Comparison of ENCODE assay signal across 8 cellular contexts in genomic region chr17:80415626-80416042, GRCh38. TPM values are rescaled to one million over a fixed set of nuclear protein-coding genes. Genes with fewer than 3 reads are reported as not detected.
DNase-seq lines count a peak whose midpoint lies in the region; ATAC-seq and TF ChIP-seq lines count a peak whose summit lies in the region.

No MANE protein-coding gene starts in this region.

- TF ChIP-seq EP300 in upper lobe of left lung (IDR thresholded peaks at IDR 0.05): no peak

- H3K4me1 Mint-ChIP-seq in activated T-cell treated with anti-CD3 and anti-CD28 coated beads, Interleukin-2, amount 50 U/mL, for 4 hours (ENCODE audit: low read depth): peaks cover 27% of the 10 kb centered on the region

- no peaks in the 10 kb centered on the region for H3K9me3 Mint-ChIP-seq in activated T-cell treated with anti-CD3 and anti-CD28 coated beads, Interleukin-2, amount 50 U/mL, for 4 hours

- peak overlapping the region; percentile 96 to 98 for H3K27ac ChIP-seq in left lung
- peak overlapping the region; percentile 94 to 98 (median 96) for H3K27ac ChIP-seq in upper lobe of left lung

- H3K27me3 ChIP-seq in adipocyte (replicated peaks; ENCODE audit: control insufficient read depth, insufficient read depth, low read length) (no peaks in the 10 kb centered on the region), left lung (peaks cover 0 to 15% of the 10 kb centered on the region in 2 donors), upper lobe of left lung (no peaks in the 10 kb centered on the region)

- H3K4me1 ChIP-seq in adipocyte (ENCODE audit: control insufficient read depth, insufficient read depth, low read length): peaks cover 16% of the 10 kb centered on the region
- H3K4me1 ChIP-seq in left lung: peaks cover 8 to 38% of the 10 kb centered on the region in 2 donors
- peaks cover 23 to 42% (median 25%) of the 10 kb centered on the region in 4 donors for H3K4me1 ChIP-seq in upper lobe of left lung

- H3K9me3 ChIP-seq in adipocyte (ENCODE audit: control insufficient read depth, low read length) (no peaks in the 10 kb centered on the region), left lung (no peaks in the 10 kb centered on the region), upper lobe of left lung (no peaks in the 10 kb centered on the region)

- H3K4me3 ChIP-seq in adipocyte (ENCODE audit: low read length) (peak overlapping the region; percentile 100), left lung (peak overlapping the region; percentile 93 to 96), upper lobe of left lung (peak overlapping the region; percentile 84 to 98 (median 86))

- peak overlapping the region; percentile 86 for H3K4me3 Mint-ChIP-seq in activated T-cell treated with anti-CD3 and anti-CD28 coated beads, Interleukin-2, amount 50 U/mL, for 4 hours

- H3K36me3 Mint-ChIP-seq in activated T-cell treated with anti-CD3 and anti-CD28 coated beads, Interleukin-2, amount 50 U/mL, for 4 hours (ENCODE audit: insufficient read depth): peaks cover 7% of the 10 kb centered on the region

- H3K36me3 ChIP-seq in adipocyte (ENCODE audit: control insufficient read depth, insufficient read depth, low read length, severe bottlenecking) (peaks cover 9% of the 10 kb centered on the region), left lung (peaks cover 0 to 20% of the 10 kb centered on the region in 2 donors), upper lobe of left lung (peaks cover 0 to 32% (median 8%) of the 10 kb centered on the region in 4 donors)

- DNase-seq in activated T-cell treated with anti-CD3 and anti-CD28 coated beads, Interleukin-2, amount 50 U/mL, for 4 hours: no peak
- DNase-seq in activated T-cell treated with anti-CD3 and anti-CD28 coated beads for 4 hours (no peak), adipocyte (ENCODE audit: low read depth) (no peak), left lung (no peak), upper lobe of left lung (no peak), NCI-H1105 (lab: John Stamatoyannopoulos, UW) (no peak), NCI-H748 treated with DMSO at 0.1 percent for 48 hours (lab: John Stamatoyannopoulos, UW) (no peak)

- TF ChIP-seq POLR2A in upper lobe of left lung (IDR thresholded peaks at IDR 0.05) (no peak), GM18505 (IDR thresholded peaks at IDR 0.05; ENCODE audit: borderline replicate concordance, extremely low read depth, insufficient read depth, insufficient read length) (no peak)

- 6 to 8% methylated on average over 18 to 22 of the region's 36 CpGs for WGBS in upper lobe of left lung, 2 donors

- intact Hi-C loops in left lung (cut with DNase I): no loop called here

- ATAC-seq in activated T-cell treated with anti-CD3 and anti-CD28 coated beads, Interleukin-2, amount 50 U/mL, for 4 hours: no peak
- ATAC-seq in left lung: peak; percentile 3
- ATAC-seq in upper lobe of left lung (ENCODE audit: low FRiP score in 2 of 2): peak in 1 of 2 donors; percentile 51
- no peak for ATAC-seq in GM18505 (IDR thresholded peaks at IDR 0.05; ENCODE audit: unreplicated experiment)

- H3K27me3 Mint-ChIP-seq in activated T-cell treated with anti-CD3 and anti-CD28 coated beads, Interleukin-2, amount 50 U/mL, for 4 hours (ENCODE audit: low read depth): peaks cover 10% of the 10 kb centered on the region

- TF ChIP-seq CTCF in left lung (IDR thresholded peaks at IDR 0.05): no peak
- TF ChIP-seq CTCF in upper lobe of left lung (IDR thresholded peaks at IDR 0.05): no peak

- H3K9ac ChIP-seq in adipocyte (ENCODE audit: low read length): peak overlapping the region; percentile 96

RNA-seq across cellular contexts. Expression of gene ENDOV, which starts 0.7 kb away (rescaled TPM):
- 10 to 100 TPM; 11.2 to 12.9 (median 12.4) TPM for total RNA-seq in activated T-cell treated with anti-CD3 and anti-CD28 coated beads, Interleukin-2, amount 50 U/mL, for 4 hours
- total RNA-seq in left lung (10 to 100 TPM; 18.8 to 24.9 TPM), upper lobe of left lung (10 to 100 TPM; 16.7 to 93.2 (median 25.6) TPM)
